8 cellular contexts compared by ENCODE assay signal in genomic region chr13:33662392-33662791, GRCh38.
"Had no signal": no experiment of that assay in that cellular context is flagged by ENCODE, and none has a peak within 500 bp of the region (broad histone marks: within the 10 kb centered on the region; RNA-seq: fewer than 3 reads in every experiment).

No MANE protein-coding gene starts in this region.

- DNase-seq: GDM1, GF-D8 had no signal

- H3K4me3 ChIP-seq: GM12878 had no signal

- FAIRE-seq: G401.6, GM12878, GM12891, GM12892, GM18507, GM19239 had no signal

- ATAC-seq: GM12878 had no signal
